ENCODE assay signal across 1 cellular context in the genomic region with DNA sequence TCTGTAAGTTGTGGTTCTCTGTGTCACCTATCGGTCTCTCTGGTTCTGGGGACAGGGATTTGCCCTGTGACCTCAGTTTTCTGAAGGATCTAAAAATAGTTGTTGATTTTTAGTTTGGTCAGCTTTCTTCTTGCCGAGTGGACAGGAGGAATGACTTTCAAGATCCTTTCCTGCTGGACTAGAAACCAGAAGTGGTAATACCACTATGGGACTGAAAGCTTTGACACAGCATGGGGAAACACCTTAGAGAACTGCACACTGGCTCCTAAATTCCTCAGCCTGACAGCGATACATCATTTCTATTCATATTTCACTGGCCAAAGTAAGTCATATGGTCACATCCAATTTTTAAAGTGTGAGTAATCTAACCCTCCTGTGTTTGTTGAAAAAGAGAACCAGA.
TF ChIP-seq lines count a peak whose summit lies in the region.

No MANE protein-coding gene starts in this region.

TF ChIP-seq in H1, 55 proteins besides CTCF, POLR2A, EP300 and RAD21 (continued from another document):
- TF ChIP-seq KDM1A (IDR thresholded peaks at IDR 0.05; ENCODE audit: borderline replicate concordance, low read length) (no peak), E2F6 (IDR thresholded peaks at IDR 0.05) (no peak), YY1 (IDR thresholded peaks at IDR 0.05; ENCODE audit: low read depth, low read length) (no peak), CBX8 (IDR thresholded peaks at IDR 0.05; ENCODE audit: borderline replicate concordance, low read depth, low read length) (no peak), CREB1 (IDR thresholded peaks at IDR 0.05) (no peak), SIRT6 (IDR thresholded peaks at IDR 0.05; ENCODE audit: low read length) (no peak)
